8 cellular contexts compared by ENCODE assay signal in the genomic region with DNA sequence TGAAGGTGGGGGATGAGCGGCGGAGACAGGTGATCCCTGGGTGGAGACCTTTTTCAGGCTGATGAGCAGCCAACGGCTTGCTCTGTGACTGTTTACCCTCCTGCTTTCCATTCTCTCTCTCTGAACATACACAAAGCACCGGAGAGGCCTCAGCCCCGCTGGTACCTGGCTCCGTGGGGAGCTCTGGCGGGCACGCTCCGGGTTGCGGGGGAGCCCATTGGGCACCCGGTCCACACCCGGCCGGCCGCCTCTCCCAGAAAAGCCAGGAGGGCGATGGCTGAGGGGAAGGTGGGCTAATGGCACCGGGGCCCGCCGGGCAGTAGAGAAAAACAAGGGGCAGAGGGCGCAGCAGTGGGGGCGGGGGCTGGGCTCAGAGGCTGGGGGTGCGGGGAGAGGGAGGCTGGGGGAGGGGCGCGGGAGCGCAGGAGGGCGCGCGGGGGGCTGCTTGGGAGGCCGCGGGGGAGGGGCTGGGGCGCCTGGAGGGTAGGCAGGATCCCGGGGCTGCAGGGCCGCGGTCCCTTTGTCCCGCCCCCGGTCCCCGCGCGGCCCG. TPM values are rescaled to one million over a fixed set of nuclear protein-coding genes. Genes with fewer than 3 reads are reported as not detected.
DNase-seq lines count a peak whose midpoint lies in the region; ATAC-seq, FAIRE-seq and TF ChIP-seq lines count a peak whose summit lies in the region.

No MANE protein-coding gene starts in this region.

- H3K27me3 ChIP-seq in NT2/D1 (ENCODE audit: insufficient read depth, insufficient read length) (no peaks in the 10 kb centered on the region), lower lobe of right lung (ENCODE audit: low read depth) (no peaks in the 10 kb centered on the region), thymus (ENCODE audit: control insufficient read depth, insufficient read depth) (no peaks in the 10 kb centered on the region)

- H3K27ac ChIP-seq in lower lobe of right lung, result peak overlapping the region; percentile 93
- peak overlapping the region; percentile 94 for H3K27ac ChIP-seq in thymus (ENCODE audit: low read depth)

- TF ChIP-seq CTCF in AG09309 (IDR thresholded peaks at IDR 0.05; ENCODE audit: control insufficient read depth, insufficient read depth, low read depth, low read length, missing control alignments) (no peak), lower lobe of right lung (IDR thresholded peaks at IDR 0.05) (no peak)

- peaks cover 28% of the 10 kb centered on the region for H3K36me3 ChIP-seq in NT2/D1 (ENCODE audit: insufficient read depth, insufficient read length, low read length)
- peaks cover 32% of the 10 kb centered on the region for H3K36me3 ChIP-seq in lower lobe of right lung
- peaks cover 24% of the 10 kb centered on the region for H3K36me3 ChIP-seq in thymus (ENCODE audit: control insufficient read depth, insufficient read depth)

- H3K9ac ChIP-seq in NT2/D1 (ENCODE audit: insufficient read length, low read depth), result peak overlapping the region; percentile 91

- peak; percentile 68 for FAIRE-seq in GM19239 (lab: Jason Lieb, UNC)

- ATAC-seq in lower lobe of right lung, result peak; percentile 1 to 25
- ATAC-seq in GM21717 (IDR thresholded peaks at IDR 0.05; ENCODE audit: unreplicated experiment), result no peak

- intact Hi-C loops in lower lobe of right lung (cut with DNase I), result no loop called here

- WGBS in thymus, result 1% methylated on average over 38 of the region's 39 CpGs

- DNase-seq in AG09309 (ENCODE audit: low read depth) (no peak), GM19239 (ENCODE audit: insufficient read length, low spot score) (no peak), NT2/D1 (ENCODE audit: low read depth, low spot score) (no peak), cerebellum (ENCODE audit: low spot score) (peak; percentile 40), lower lobe of right lung (no peak), LoVo (ENCODE audit: low spot score) (no peak)

- no peaks in the 10 kb centered on the region for H3K9me3 ChIP-seq in NT2/D1 (ENCODE audit: insufficient read depth, low read length)
- no peaks in the 10 kb centered on the region for H3K9me3 ChIP-seq in lower lobe of right lung
- H3K9me3 ChIP-seq in thymus (ENCODE audit: control insufficient read depth), result no peaks in the 10 kb centered on the region

- H3K4me3 ChIP-seq in AG09309 (ENCODE audit: control insufficient read depth, low read depth, low read length), result peak overlapping the region; percentile 81
- peak overlapping the region; percentile 76 for H3K4me3 ChIP-seq in NT2/D1 (ENCODE audit: insufficient read length, low read depth)
- peak overlapping the region; percentile 85 for H3K4me3 ChIP-seq in lower lobe of right lung
- H3K4me3 ChIP-seq in thymus (ENCODE audit: low read length), result peak overlapping the region; percentile 95

- H3K4me1 ChIP-seq in NT2/D1 (ENCODE audit: insufficient read depth, insufficient read length) (no peaks in the 10 kb centered on the region), lower lobe of right lung (peaks cover 29% of the 10 kb centered on the region), thymus (ENCODE audit: control insufficient read depth, insufficient read depth, low read length) (peaks cover 20% of the 10 kb centered on the region)

RNA-seq across cellular contexts. Expression of a gene that starts 0.4 kb away (rescaled TPM):
- total RNA-seq in cerebellum (96.5 TPM), lower lobe of right lung (115 TPM)
- polyA plus RNA-seq in thymus, result 25.9 TPM

RNA-seq across cellular contexts. Expression of a gene that starts 30.7 kb away (rescaled TPM):
- total RNA-seq in cerebellum (332 TPM), lower lobe of right lung (1,292 TPM)
- 2,137 TPM for polyA plus RNA-seq in thymus

RNA-seq across cellular contexts. Expression of a gene that starts 32.9 kb away (rescaled TPM):
- total RNA-seq in cerebellum, result 64.3 TPM
- 49.8 TPM for total RNA-seq in lower lobe of right lung
- 18.3 TPM for polyA plus RNA-seq in thymus

RNA-seq across cellular contexts. Expression of a gene that starts 35.3 kb away (rescaled TPM):
- 13.8 TPM for total RNA-seq in cerebellum
- 20.9 TPM for total RNA-seq in lower lobe of right lung
- polyA plus RNA-seq in thymus, result 16.0 TPM

RNA-seq across cellular contexts. Expression of a gene that starts 36.5 kb away (rescaled TPM):
- total RNA-seq in cerebellum (39.5 TPM), lower lobe of right lung (21.4 TPM)
- 60.9 TPM for polyA plus RNA-seq in thymus
